In genomic region chr2:239093487-239093886, GRCh38 we compare ENCODE assay signal across 1 cellular context.
TF ChIP-seq lines count a peak whose summit lies in the region.

No MANE protein-coding gene starts in this region.

TF ChIP-seq in SK-N-SH treated with all-trans-retinoic acid at 6 μM for 48 hours, 23 proteins besides CTCF, POLR2A, EP300 and RAD21 (continued from another document):
- TF ChIP-seq, protein P1, sequence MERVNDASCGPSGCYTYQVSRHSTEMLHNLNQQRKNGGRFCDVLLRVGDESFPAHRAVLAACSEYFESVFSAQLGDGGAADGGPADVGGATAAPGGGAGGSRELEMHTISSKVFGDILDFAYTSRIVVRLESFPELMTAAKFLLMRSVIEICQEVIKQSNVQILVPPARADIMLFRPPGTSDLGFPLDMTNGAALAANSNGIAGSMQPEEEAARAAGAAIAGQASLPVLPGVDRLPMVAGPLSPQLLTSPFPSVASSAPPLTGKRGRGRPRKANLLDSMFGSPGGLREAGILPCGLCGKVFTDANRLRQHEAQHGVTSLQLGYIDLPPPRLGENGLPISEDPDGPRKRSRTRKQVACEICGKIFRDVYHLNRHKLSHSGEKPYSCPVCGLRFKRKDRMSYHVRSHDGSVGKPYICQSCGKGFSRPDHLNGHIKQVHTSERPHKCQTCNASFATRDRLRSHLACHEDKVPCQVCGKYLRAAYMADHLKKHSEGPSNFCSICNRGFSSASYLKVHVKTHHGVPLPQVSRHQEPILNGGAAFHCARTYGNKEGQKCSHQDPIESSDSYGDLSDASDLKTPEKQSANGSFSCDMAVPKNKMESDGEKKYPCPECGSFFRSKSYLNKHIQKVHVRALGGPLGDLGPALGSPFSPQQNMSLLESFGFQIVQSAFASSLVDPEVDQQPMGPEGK (CRISPR knock-in tag; IDR thresholded peaks at IDR 0.05; ENCODE audit: borderline replicate concordance) = no peak
- no peak for TF ChIP-seq ISL1 (CRISPR knock-in tag; IDR thresholded peaks at IDR 0.05)
- no peak for TF ChIP-seq GLIS3 (CRISPR knock-in tag; IDR thresholded peaks at IDR 0.05)
- no peak for TF ChIP-seq ZC3H10 (CRISPR knock-in tag; IDR thresholded peaks at IDR 0.05)
- no peak for TF ChIP-seq ARNTL (CRISPR knock-in tag; IDR thresholded peaks at IDR 0.05; ENCODE audit: borderline replicate concordance, low read depth)
- TF ChIP-seq ZFP3 (CRISPR knock-in tag; IDR thresholded peaks at IDR 0.05) = no peak
